In the genomic region with DNA sequence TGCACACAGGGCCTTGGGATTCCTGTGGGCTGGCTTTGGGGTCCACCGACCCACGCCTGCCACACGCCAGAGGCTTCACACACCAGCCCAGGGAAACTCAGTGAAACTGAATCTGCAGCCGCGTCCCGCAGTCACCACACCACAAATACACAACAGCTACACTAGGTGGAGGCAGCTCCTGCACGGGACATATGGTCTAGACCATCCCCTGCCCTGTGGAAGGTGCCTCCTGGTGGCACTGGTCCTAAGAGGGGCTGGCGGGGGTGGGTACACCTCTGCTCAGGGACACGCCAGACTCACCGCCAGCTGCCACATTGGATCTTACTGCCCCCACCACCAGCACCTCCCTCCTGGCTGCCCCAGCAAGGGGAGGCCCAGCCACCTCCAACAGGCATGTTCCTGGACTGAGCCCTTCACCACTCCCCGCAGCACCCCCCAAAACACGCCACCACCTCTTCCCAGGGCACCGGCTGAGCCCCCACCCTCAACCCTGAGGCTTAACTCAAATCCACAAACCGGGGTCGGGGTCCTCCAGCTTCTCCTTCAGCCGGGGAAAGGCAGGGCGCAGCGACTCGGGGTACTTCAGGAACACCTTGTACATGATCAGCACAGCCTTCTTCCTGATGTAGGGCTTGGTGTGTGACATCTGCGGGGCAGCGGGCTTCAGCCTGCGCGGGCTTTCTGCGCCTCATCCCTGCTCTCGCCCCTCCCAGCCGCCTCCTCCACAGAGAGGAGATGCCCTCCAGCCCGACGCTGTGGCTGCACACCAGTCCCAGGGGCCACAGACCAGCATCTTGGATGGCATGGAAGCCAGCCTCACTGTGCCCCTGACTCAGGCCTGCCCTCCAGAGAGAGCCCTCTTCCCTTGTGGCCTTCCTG, we compare ENCODE assay signal across 20 cellular contexts.
"Had no signal": no experiment of that assay in that cellular context is flagged by ENCODE, and none has a peak within 500 bp of the region (broad histone marks: within the 10 kb centered on the region; RNA-seq: fewer than 3 reads in every experiment).

No MANE protein-coding gene starts in this region.

- ATAC-seq: activated CD4-positive, alpha-beta T cell treated with anti-CD3 and anti-CD28 coated beads for 36 hours; activated T-helper 17 cell treated with anti-CD3 and anti-CD28 coated beads, Interleukin-2, amount 50 U/mL, for 72 hours; sciatic nerve; WTC11 had no signal

- H3K4me1 ChIP-seq: colonic mucosa, psoas muscle, thyroid gland had no signal

- H3K9me3 ChIP-seq: colonic mucosa, psoas muscle, thyroid gland had no signal

- H3K27me3 Mint-ChIP-seq: activated CD4-positive, alpha-beta memory T cell treated with anti-CD3 and anti-CD28 coated beads for 36 hours; activated CD4-positive, alpha-beta T cell treated with anti-CD3 and anti-CD28 coated beads for 36 hours; activated naive CD8-positive, alpha-beta T cell treated with anti-CD3 and anti-CD28 coated beads, Interleukin-2, amount 10 ng/mL, durations not matched to agents 7 days and 5 days; activated T-helper 17 cell treated with anti-CD3 and anti-CD28 coated beads, Interleukin-2, amount 50 U/mL, for 72 hours; central memory CD8-positive, alpha-beta T cell; memory B cell had no signal

- DNase-seq: activated CD4-positive, alpha-beta memory T cell treated with anti-CD3 and anti-CD28 coated beads for 36 hours; activated CD4-positive, alpha-beta T cell treated with anti-CD3 and anti-CD28 coated beads for 36 hours; activated naive CD4-positive, alpha-beta T cell; activated naive CD8-positive, alpha-beta T cell treated with anti-CD3 and anti-CD28 coated beads, Interleukin-2, amount 10 ng/mL, durations not matched to agents 7 days and 5 days; activated T-cell treated with anti-CD3 and anti-CD28 coated beads, Interleukin-2, amount 50 U/mL, for 1 hour; brain microvascular endothelial cell; colonic mucosa; foreskin melanocyte; glutamatergic neuron; kidney; stimulated activated CD4-positive, alpha-beta T cell treated with anti-CD3 and anti-CD28 coated beads, Interleukin-4, amount 100 ng/mL, for 4 hours; stimulated activated naive CD4-positive, alpha-beta T cell; thyroid gland had no signal

- H3K4me3 ChIP-seq: colonic mucosa, psoas muscle, smooth muscle cell, thyroid gland had no signal

- H3K27ac Mint-ChIP-seq: activated CD4-positive, alpha-beta memory T cell treated with anti-CD3 and anti-CD28 coated beads for 36 hours; activated CD4-positive, alpha-beta T cell treated with anti-CD3 and anti-CD28 coated beads for 36 hours; activated naive CD8-positive, alpha-beta T cell treated with anti-CD3 and anti-CD28 coated beads, Interleukin-2, amount 10 ng/mL, durations not matched to agents 7 days and 5 days; activated T-helper 17 cell treated with anti-CD3 and anti-CD28 coated beads, Interleukin-2, amount 50 U/mL, for 72 hours; memory B cell; WTC11 had no signal

- H3K9me3 Mint-ChIP-seq: activated CD4-positive, alpha-beta memory T cell treated with anti-CD3 and anti-CD28 coated beads for 36 hours; activated naive CD8-positive, alpha-beta T cell treated with anti-CD3 and anti-CD28 coated beads, Interleukin-2, amount 10 ng/mL, durations not matched to agents 7 days and 5 days; activated T-helper 17 cell treated with anti-CD3 and anti-CD28 coated beads, Interleukin-2, amount 50 U/mL, for 72 hours; central memory CD8-positive, alpha-beta T cell; memory B cell; WTC11 had no signal

- H3K4me3 Mint-ChIP-seq: activated CD4-positive, alpha-beta memory T cell treated with anti-CD3 and anti-CD28 coated beads for 36 hours; activated CD4-positive, alpha-beta T cell treated with anti-CD3 and anti-CD28 coated beads for 36 hours; activated naive CD8-positive, alpha-beta T cell treated with anti-CD3 and anti-CD28 coated beads, Interleukin-2, amount 10 ng/mL, durations not matched to agents 7 days and 5 days; activated T-helper 17 cell treated with anti-CD3 and anti-CD28 coated beads, Interleukin-2, amount 50 U/mL, for 72 hours; central memory CD8-positive, alpha-beta T cell; memory B cell; WTC11 had no signal

- H3K4me2 ChIP-seq: smooth muscle cell had no signal

- H3K4me1 Mint-ChIP-seq: activated CD4-positive, alpha-beta T cell treated with anti-CD3 and anti-CD28 coated beads for 36 hours; activated naive CD8-positive, alpha-beta T cell treated with anti-CD3 and anti-CD28 coated beads, Interleukin-2, amount 10 ng/mL, durations not matched to agents 7 days and 5 days; activated T-helper 17 cell treated with anti-CD3 and anti-CD28 coated beads, Interleukin-2, amount 50 U/mL, for 72 hours; central memory CD8-positive, alpha-beta T cell; memory B cell; WTC11 had no signal

- H3K27me3 ChIP-seq: brain microvascular endothelial cell, colonic mucosa, thyroid gland had no signal

- H3K27ac ChIP-seq: brain microvascular endothelial cell, colonic mucosa, psoas muscle, thyroid gland had no signal
